Comparison of ENCODE assay signal across 8 cellular contexts in genomic region chr5:154445422-154446182, GRCh38. TPM values are rescaled to one million over a fixed set of nuclear protein-coding genes. Genes with fewer than 3 reads are reported as not detected.
DNase-seq lines count a peak whose midpoint lies in the region; ATAC-seq and TF ChIP-seq lines count a peak whose summit lies in the region.

Gene SAP30L, plus strand, starts transcription at chr5:154445997. Its CDS starts 608 bp downstream, at chr5:154446605.

- H3K36me3 Mint-ChIP-seq in T-helper 1 cell treated with Interleukin-12 subunit alpha and Interleukin-12 subunit beta and Interleukin-4 antibody, amounts not matched to agents 30 μg/mL and 1 μg/mL, for 36 hours (ENCODE audit: low read depth), result peaks cover 33% of the 10 kb centered on the region
- H3K36me3 Mint-ChIP-seq in progenitor cell of endocrine pancreas (ENCODE audit: insufficient read depth), result peaks cover 14% of the 10 kb centered on the region

- no peaks in the 10 kb centered on the region for H3K27me3 Mint-ChIP-seq in T-helper 1 cell treated with Interleukin-12 subunit alpha and Interleukin-12 subunit beta and Interleukin-4 antibody, amounts not matched to agents 30 μg/mL and 1 μg/mL, for 36 hours (ENCODE audit: low read depth)
- H3K27me3 Mint-ChIP-seq in progenitor cell of endocrine pancreas, result no peaks in the 10 kb centered on the region

- H3K27me3 ChIP-seq in upper lobe of right lung, result no peaks in the 10 kb centered on the region

- peaks cover 57% of the 10 kb centered on the region for H3K4me1 Mint-ChIP-seq in T-helper 1 cell treated with Interleukin-12 subunit alpha and Interleukin-12 subunit beta and Interleukin-4 antibody, amounts not matched to agents 30 μg/mL and 1 μg/mL, for 36 hours (ENCODE audit: low read depth)
- H3K4me1 Mint-ChIP-seq in progenitor cell of endocrine pancreas (ENCODE audit: low read depth), result peaks cover 20% of the 10 kb centered on the region

- peak within 1 kb of the TSS; percentile 94 for H3K27ac Mint-ChIP-seq in T-helper 1 cell treated with Interleukin-12 subunit alpha and Interleukin-12 subunit beta and Interleukin-4 antibody, amounts not matched to agents 30 μg/mL and 1 μg/mL, for 36 hours
- peak within 1 kb of the TSS; percentile 92 for H3K27ac Mint-ChIP-seq in progenitor cell of endocrine pancreas

- H3K36me3 ChIP-seq in upper lobe of right lung, result peaks cover 16% of the 10 kb centered on the region

- peak within 1 kb of the TSS; percentile 100 for H3K4me3 Mint-ChIP-seq in T-helper 1 cell treated with Interleukin-12 subunit alpha and Interleukin-12 subunit beta and Interleukin-4 antibody, amounts not matched to agents 30 μg/mL and 1 μg/mL, for 36 hours
- peak within 1 kb of the TSS; percentile 98 for H3K4me3 Mint-ChIP-seq in progenitor cell of endocrine pancreas (ENCODE audit: low read depth)

- H3K9me3 ChIP-seq in upper lobe of right lung, result no peaks in the 10 kb centered on the region

- intact Hi-C loops in left cardiac atrium (cut with DNase I), result no loop called here
- intact Hi-C loops in upper lobe of right lung (cut with DNase I), result no loop called here

- H3K9me3 Mint-ChIP-seq in T-helper 1 cell treated with Interleukin-12 subunit alpha and Interleukin-12 subunit beta and Interleukin-4 antibody, amounts not matched to agents 30 μg/mL and 1 μg/mL, for 36 hours, result no peaks in the 10 kb centered on the region
- H3K9me3 Mint-ChIP-seq in progenitor cell of endocrine pancreas (ENCODE audit: low read depth), result no peaks in the 10 kb centered on the region

- DNase-seq in NCI-H1694 treated with DMSO at 0.1 percent for 48 hours (lab: John Stamatoyannopoulos, UW), result peak; percentile 62
- DNase-seq in amniotic stem cell (lab: John Stamatoyannopoulos, UW), result peak; percentile 84
- DNase-seq in left cardiac atrium, result peak; percentile 95
- DNase-seq in progenitor cell of endocrine pancreas (ENCODE audit: low spot score, unreplicated experiment), result peak; percentile 94
- DNase-seq in upper lobe of right lung, result peak; percentile 97

- peaks cover 30% of the 10 kb centered on the region for H3K4me1 ChIP-seq in upper lobe of right lung

- H3K4me3 ChIP-seq in upper lobe of right lung, result peak within 1 kb of the TSS; percentile 96

- TF ChIP-seq CTCF in progenitor cell of endocrine pancreas (IDR thresholded peaks at IDR 0.05; ENCODE audit: unreplicated experiment) (no peak), upper lobe of right lung (IDR thresholded peaks at IDR 0.05) (no peak)

- ATAC-seq in GM18498 (IDR thresholded peaks at IDR 0.05; ENCODE audit: unreplicated experiment) (peak; percentile 96), HG02884 (IDR thresholded peaks at IDR 0.05; ENCODE audit: unreplicated experiment) (peak; percentile 91), left cardiac atrium (peak; percentile 98), upper lobe of right lung (peak; percentile 98)

- peak within 1 kb of the TSS; percentile 88 for H3K27ac ChIP-seq in upper lobe of right lung

RNA-seq across cellular contexts. Expression of gene SAP30L, which starts in this region (rescaled TPM):
- total RNA-seq in left cardiac atrium (10 to 100 TPM; 32.1 to 33.8 TPM), progenitor cell of endocrine pancreas (32.9 and 37.7 TPM in 2 replicates), upper lobe of right lung (43.2 TPM)

Comparison
In these comparisons a context has a peak if more than half of its experiments do, and no peak if none do; other contexts are left out.
1. Peak in every context shown above with its lines: DNase-seq, ATAC-seq, H3K4me3 ChIP-seq and H3K27ac ChIP-seq.